ENCODE assay signal across 37 cellular contexts in the genomic region with DNA sequence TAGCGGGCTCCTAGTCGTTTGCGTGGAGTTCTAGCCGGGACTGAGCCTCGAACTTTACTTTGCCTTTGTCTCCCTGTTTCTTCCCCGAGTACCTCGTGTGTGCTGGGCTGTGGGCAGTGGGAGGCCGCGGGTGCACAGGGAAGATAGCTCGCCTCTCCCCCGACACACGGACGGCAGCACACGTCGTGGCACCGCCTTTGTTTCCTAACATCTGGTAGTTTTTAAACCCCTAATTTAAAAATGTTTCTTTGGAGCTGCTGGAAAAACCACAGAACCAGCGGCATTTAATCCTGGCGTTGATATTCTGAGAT. TPM values are rescaled to one million over a fixed set of nuclear protein-coding genes. Genes with fewer than 3 reads are reported as not detected.
"Had no signal": no experiment of that assay in that cellular context is flagged by ENCODE, and none has a peak within 500 bp of the region (broad histone marks: within the 10 kb centered on the region; RNA-seq: fewer than 3 reads in every experiment).

No MANE protein-coding gene starts in this region.

- ATAC-seq: effector memory CD8-positive, alpha-beta T cell; gastroesophageal sphincter; left lung; mucosa of descending colon; natural killer cell treated with Interleukin-12 subunit alpha and Interleukin-12 subunit beta and Interleukin-15 and Interleukin-18, amount 100 ng/mL, for 72 hours; upper lobe of right lung had no signal

- H3K27ac ChIP-seq: brain microvascular endothelial cell, gastroesophageal sphincter, left lung, lower lobe of right lung, neutrophil, ovary, sigmoid colon, thyroid gland, upper lobe of right lung had no signal

- DNase-seq: activated CD4-positive, alpha-beta T cell treated with anti-CD3 and anti-CD28 coated beads for 4 hours; activated CD4-positive, alpha-beta T cell treated with anti-CD3 and anti-CD28 coated beads, Interleukin-2, amount 50 U/mL, for 48 hours; activated CD8-positive, alpha-beta memory T cell treated with anti-CD3 and anti-CD28 coated beads for 24 hours; activated effector memory CD4-positive, alpha-beta T cell treated with Interleukin-2 at 50 U/mL for 16 hours; activated naive CD4-positive, alpha-beta T cell treated with anti-CD3 and anti-CD28 coated beads, Interleukin-2, amount 10 ng/mL, durations not matched to agents 7 days and 5 days; activated naive CD8-positive, alpha-beta T cell treated with anti-CD3 and anti-CD28 coated beads, Interleukin-2, amount 10 ng/mL, durations not matched to agents 7 days and 5 days; amniotic stem cell; brain microvascular endothelial cell; cortex of kidney; effector memory CD8-positive, alpha-beta T cell; head of caudate nucleus; hippocampal formation; lower lobe of right lung; mucosa of descending colon; sigmoid colon; stimulated activated CD4-positive, alpha-beta T cell treated with anti-CD3 and anti-CD28 coated beads, Interleukin-1b, Interleukin-23, amount 100 ng/mL, for 48 hours; stimulated activated CD4-positive, alpha-beta T cell treated with anti-CD3 and anti-CD28 coated beads, Interleukin-4, amount 100 ng/mL, for 4 hours; stimulated activated CD8-positive, alpha-beta memory T cell treated with anti-CD3 and anti-CD28 coated beads, Interleukin-4, amount 100 ng/mL, for 48 hours; stimulated activated naive CD8-positive, alpha-beta T cell treated with anti-CD3 and anti-CD28 coated beads, Interleukin-15, amount 100 ng/mL, for 72 hours; substantia nigra; upper lobe of right lung had no signal

- H3K4me3 ChIP-seq: gastroesophageal sphincter, left lung, lower lobe of right lung, mucosa of descending colon, ovary, sigmoid colon, smooth muscle cell, thyroid gland, upper lobe of right lung had no signal

- H3K27me3 ChIP-seq: brain microvascular endothelial cell, ovary, thyroid gland had no signal

- H3K4me2 ChIP-seq: smooth muscle cell had no signal

- H3K9me3 ChIP-seq: gastroesophageal sphincter, left lung, lower lobe of right lung, mucosa of descending colon, neutrophil, ovary, sigmoid colon, thyroid gland, upper lobe of right lung had no signal

- H3K36me3 ChIP-seq: brain microvascular endothelial cell, gastroesophageal sphincter, left lung, lower lobe of right lung, neutrophil, ovary, sigmoid colon, thyroid gland, upper lobe of right lung had no signal

- FAIRE-seq: astrocyte, endothelial cell of umbilical vein had no signal

- H3K4me1 ChIP-seq: gastroesophageal sphincter, left lung, lower lobe of right lung, thyroid gland, upper lobe of right lung had no signal

RNA-seq across cellular contexts. Expression of a gene that starts 0.9 kb away (rescaled TPM):
- total RNA-seq: activated naive CD8-positive, alpha-beta T cell treated with anti-CD3 and anti-CD28 coated beads, Interleukin-2, amount 10 ng/mL, durations not matched to agents 7 days and 5 days; astrocyte; chondrocyte; endothelial cell of umbilical vein; fibroblast of lung; fibroblast of villous mesenchyme; left lung; lower lobe of right lung; mesenteric fat pad; mucosa of descending colon; myocyte; natural killer cell treated with Interleukin-12 subunit alpha and Interleukin-12 subunit beta and Interleukin-15 and Interleukin-18, amount 100 ng/mL, for 72 hours; smooth muscle cell; T-helper 1 cell treated with Interleukin-12 subunit alpha and Interleukin-12 subunit beta and Interleukin-4 antibody, amounts not matched to agents 30 ng/mL and 1 ng/mL, for 36 hours; upper lobe of right lung had no signal
- polyA plus RNA-seq: endothelial cell of umbilical vein, esophagus, sigmoid colon, smooth muscle cell had no signal

RNA-seq across cellular contexts. Expression of a gene that starts 38.1 kb away (rescaled TPM):
- total RNA-seq: activated naive CD8-positive, alpha-beta T cell treated with anti-CD3 and anti-CD28 coated beads, Interleukin-2, amount 10 ng/mL, durations not matched to agents 7 days and 5 days; endothelial cell of umbilical vein; fibroblast of villous mesenchyme; myocyte; natural killer cell treated with Interleukin-12 subunit alpha and Interleukin-12 subunit beta and Interleukin-15 and Interleukin-18, amount 100 ng/mL, for 72 hours; T-helper 1 cell treated with Interleukin-12 subunit alpha and Interleukin-12 subunit beta and Interleukin-4 antibody, amounts not matched to agents 30 ng/mL and 1 ng/mL, for 36 hours had no signal
- polyA plus RNA-seq: endothelial cell of umbilical vein had no signal
